8 cellular contexts compared by ENCODE assay signal in the genomic region with DNA sequence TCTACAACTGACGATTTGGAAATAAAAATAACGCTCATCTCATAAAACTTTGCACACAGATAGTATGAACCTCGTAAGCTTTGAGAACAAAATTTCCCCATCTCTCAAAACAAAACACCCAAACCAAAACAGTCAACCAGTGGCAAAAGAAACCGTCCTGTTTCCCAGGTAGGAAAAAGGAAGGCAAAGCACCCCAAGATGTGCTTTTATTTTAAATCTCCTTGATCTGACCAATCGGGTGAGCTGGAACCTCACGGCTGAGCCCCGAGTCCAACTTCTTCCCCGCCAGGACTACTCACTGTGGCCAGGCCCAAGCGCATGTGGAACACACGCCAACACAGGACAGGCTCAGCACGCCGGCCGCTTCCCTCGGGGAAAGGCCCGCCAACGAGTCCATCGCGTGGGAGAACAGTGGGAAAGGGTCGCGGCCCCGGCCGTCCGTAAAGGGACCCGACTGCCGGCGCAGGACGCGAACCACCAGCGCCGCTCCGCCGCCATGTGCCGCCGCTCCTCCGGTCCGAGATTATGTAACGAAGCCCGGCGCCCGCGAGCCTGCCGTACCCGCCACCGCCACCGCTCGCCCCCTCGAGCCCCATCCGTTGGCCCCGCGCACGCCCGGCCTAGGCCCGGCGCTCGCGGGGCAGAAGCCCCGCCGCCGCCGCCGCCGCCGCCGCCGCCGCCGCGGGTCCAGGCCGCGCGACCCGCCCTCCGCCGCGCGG. TPM values are rescaled to one million over a fixed set of nuclear protein-coding genes. Genes with fewer than 3 reads are reported as not detected.
A peak's percentile ranks its signal among the peaks of the same experiment; 100 is the strongest.
DNase-seq lines count a peak whose midpoint lies in the region; ATAC-seq and TF ChIP-seq lines count a peak whose summit lies in the region.

No MANE protein-coding gene starts in this region.

- H3K4me3 Mint-ChIP-seq in activated CD4-positive, alpha-beta T cell treated with anti-CD3 and anti-CD28 coated beads, Interleukin-2, amount 10 ng/mL, durations not matched to agents 7 days and 5 days, result peak overlapping the region; percentile 82

- POLR2A ChIA-PET in HCT116 (lab: Charles Lee), result no interaction called here
- POLR2A ChIA-PET in activated CD4-positive, alpha-beta T cell treated with anti-CD3 and anti-CD28 coated beads, Interleukin-2, amount 10 ng/mL, durations not matched to agents 7 days and 5 days (lab: Charles Lee), result no interaction called here

- no peak for TF ChIP-seq POLR2A in HCT116 (IDR thresholded peaks at IDR 0.05; ENCODE audit: borderline replicate concordance, extremely low read depth, insufficient read depth, insufficient read length)

- CTCF ChIA-PET in HCT116 (lab: Charles Lee), result no interaction called here
- CTCF ChIA-PET in activated CD4-positive, alpha-beta T cell treated with anti-CD3 and anti-CD28 coated beads, Interleukin-2, amount 10 ng/mL, durations not matched to agents 7 days and 5 days (lab: Charles Lee), result interaction anchor here (0.7 to 1.1 kb wide), 3 partner anchors 9 to 23 kb away, joined by 3 to 4 read pairs (median 3); no protein-coding TSS in a partner anchor

- no TSS peak for BruUV-seq in HCT116 (replicated peaks; lab: Mats Ljungman, UMichigan)

- H3K4me2 ChIP-seq in HCT116 (ENCODE audit: low read length) (peak overlapping the region; percentile 77), MM.1S (ENCODE audit: low read depth, low read length) (peak overlapping the region; percentile 75)

- peaks cover 7% of the 10 kb centered on the region; the same call in 1 of the 2 replicates for H4K20me1 ChIP-seq in HCT116 (ENCODE audit: insufficient read depth)
- H4K20me1 ChIP-seq in MM.1S (ENCODE audit: insufficient read depth, low read length), result no peaks in the 10 kb centered on the region; the same call in 1 of the 2 replicates

- peaks cover 39% of the 10 kb centered on the region for H3K36me3 Mint-ChIP-seq in activated CD4-positive, alpha-beta T cell treated with anti-CD3 and anti-CD28 coated beads, Interleukin-2, amount 10 ng/mL, durations not matched to agents 7 days and 5 days (ENCODE audit: low read depth)

- ATAC-seq in HCT116 (peak; percentile 15), lower lobe of right lung (peak; percentile 18 to 34)

- H3K9me2 ChIP-seq in HCT116 (ENCODE audit: insufficient read depth) (no peaks in the 10 kb centered on the region), MM.1S (replicated peaks; ENCODE audit: insufficient read depth, low read length) (no peaks in the 10 kb centered on the region)

- peak overlapping the region; percentile 83 for H3K9ac ChIP-seq in HCT116 (ENCODE audit: low read length)
- H3K9ac ChIP-seq in MM.1S (ENCODE audit: low read length), result peak overlapping the region; percentile 89

- H3K4me1 ChIP-seq in HCT116 (ENCODE audit: control insufficient read depth in 1 of 2, insufficient read depth in 2 of 2, low read length in 2 of 2) (peaks cover 8 to 12% of the 10 kb centered on the region in 2 experiments; a peak in 3 of 4 replicates), MM.1S (ENCODE audit: low read length) (no peaks in the 10 kb centered on the region), lower lobe of right lung (peaks cover 14% of the 10 kb centered on the region)

- peaks cover 12% of the 10 kb centered on the region for H3F3A ChIP-seq in MM.1S (ENCODE audit: insufficient read depth, low read length)

- H3K27me3 Mint-ChIP-seq in activated CD4-positive, alpha-beta T cell treated with anti-CD3 and anti-CD28 coated beads, Interleukin-2, amount 10 ng/mL, durations not matched to agents 7 days and 5 days, result no peaks in the 10 kb centered on the region

- no peak for TF ChIP-seq RAD21 in HCT116 (IDR thresholded peaks at IDR 0.05; ENCODE audit: low read depth)

- H3K4me3 ChIP-seq in HCT116 (replicated peaks in 1 of 2; ENCODE audit: low read depth in 1 of 2, low read length in 2 of 2), result peak overlapping the region; percentile 96 to 98
- peak overlapping the region; percentile 98 for H3K4me3 ChIP-seq in MM.1S (ENCODE audit: low read length)
- peak overlapping the region; percentile 65 to 97 (median 90) for H3K4me3 ChIP-seq in dorsolateral prefrontal cortex
- peak overlapping the region; percentile 95 for H3K4me3 ChIP-seq in lower lobe of right lung

- intact Hi-C loops in HCT116 (cut with micrococcal nuclease), result loop anchor here (2.0 kb wide), 1 partner anchor 400 kb away; a partner anchor contains a TSS
- intact Hi-C loops in dorsolateral prefrontal cortex (cut with DNase I), result loop anchor here (5.0 to 10.0 kb wide), 4 partner anchors 171 to 366 kb away; a partner anchor contains a TSS
- intact Hi-C loops in lower lobe of right lung (cut with DNase I), result no loop called here

- H3K27ac ChIP-seq in HCT116 (ENCODE audit: low read depth, low read length) (peak overlapping the region; percentile 95), MM.1S (ENCODE audit: low read length) (peak overlapping the region; percentile 91), dorsolateral prefrontal cortex (peak overlapping the region in 57 of 59 donors; percentile 27 to 99 (median 92)), lower lobe of right lung (peak overlapping the region; percentile 98)

- H3K9me3 ChIP-seq in HCT116 (ENCODE audit: control insufficient read depth in 1 of 2, insufficient read depth in 1 of 2, low read depth in 1 of 2, low read length in 2 of 2) (0 out of 4 replicates have a peak, but pooled peaks cover 0 to 5% of the 10 kb centered on the region in 2 experiments), MM.1S (replicated peaks; ENCODE audit: insufficient read depth, low read length) (no peaks in the 10 kb centered on the region), lower lobe of right lung (no peaks in the 10 kb centered on the region)

- RAD21 ChIA-PET in HCT116 (lab: Charles Lee; ENCODE audit: low non-redundant PET in 1 of 2, low total read pairs in 2 of 2, uncharacterized antibody in 2 of 2, unreplicated experiment in 2 of 2), result no interaction called here

- peak overlapping the region; percentile 86 for H3K27ac Mint-ChIP-seq in activated CD4-positive, alpha-beta T cell treated with anti-CD3 and anti-CD28 coated beads, Interleukin-2, amount 10 ng/mL, durations not matched to agents 7 days and 5 days

- H3K9me3 Mint-ChIP-seq in activated CD4-positive, alpha-beta T cell treated with anti-CD3 and anti-CD28 coated beads, Interleukin-2, amount 10 ng/mL, durations not matched to agents 7 days and 5 days, result peaks cover 5% of the 10 kb centered on the region

- H3K27me3 ChIP-seq in HCT116 (ENCODE audit: insufficient read depth, low read length) (no peaks in the 10 kb centered on the region), MM.1S (replicated peaks; ENCODE audit: insufficient read depth, low read length) (no peaks in the 10 kb centered on the region), dorsolateral prefrontal cortex (no peaks in the 10 kb centered on the region), lower lobe of right lung (ENCODE audit: low read depth) (no peaks in the 10 kb centered on the region)

- peak; percentile 8 to 40 for DNase-seq in NCI-H524 (lab: John Stamatoyannopoulos, UW)
- no peak for DNase-seq in NCI-H524 treated with DMSO at 0.1 percent for 48 hours (lab: John Stamatoyannopoulos, UW)
- no peak for DNase-seq in HCT116 (ENCODE audit: low read depth, low spot score)
- peak; percentile 68 for DNase-seq in MM.1S
- DNase-seq in activated CD4-positive, alpha-beta T cell treated with anti-CD3 and anti-CD28 coated beads, Interleukin-2, amount 10 ng/mL, durations not matched to agents 7 days and 5 days, result peak; percentile 45
- DNase-seq in dorsolateral prefrontal cortex, result peak in 9 of 10 donors; percentile 34 to 66 (median 53)
- DNase-seq in lower lobe of right lung, result peak; percentile 73
- peak; percentile 7 for DNase-seq in stimulated activated CD8-positive, alpha-beta memory T cell treated with anti-CD3 and anti-CD28 coated beads, Interleukin-15, amount 100 ng/mL, for 1 hour (ENCODE audit: low read depth)

- peaks cover 32% of the 10 kb centered on the region for H3K4me1 Mint-ChIP-seq in activated CD4-positive, alpha-beta T cell treated with anti-CD3 and anti-CD28 coated beads, Interleukin-2, amount 10 ng/mL, durations not matched to agents 7 days and 5 days

- H3K79me2 ChIP-seq in HCT116 (ENCODE audit: insufficient read depth, low read length), result peaks cover 52% of the 10 kb centered on the region
- peaks cover 52% of the 10 kb centered on the region for H3K79me2 ChIP-seq in MM.1S (ENCODE audit: low read length)

- TF ChIP-seq CTCF in HCT116 (IDR thresholded peaks at IDR 0.05 in 2 of 3, conservative IDR thresholded peaks at IDR 0.05 in 1 of 3; ENCODE audit: borderline replicate concordance in 1 of 3, insufficient read depth in 1 of 3, low read depth in 2 of 3, low read length in 2 of 3) (no peak), MM.1S (IDR thresholded peaks at IDR 0.05; ENCODE audit: low read length) (no peak), dorsolateral prefrontal cortex (IDR thresholded peaks at IDR 0.05 in 54 of 56, conservative IDR thresholded peaks at IDR 0.05 in 2 of 56; ENCODE audit: low read depth in 1 of 56, partially characterized antibody in 56 of 56) (peak in 1 of 56 donors; percentile 3), lower lobe of right lung (IDR thresholded peaks at IDR 0.05) (no peak)

- H3K36me3 ChIP-seq in HCT116 (ENCODE audit: control insufficient read depth in 1 of 2, insufficient read depth in 2 of 2, low read length in 2 of 2) (peaks cover 2 to 25% of the 10 kb centered on the region in 2 experiments; a peak in 3 of 4 replicates), MM.1S (replicated peaks; ENCODE audit: insufficient read depth, low read length) (no peaks in the 10 kb centered on the region; the same call in none of the 2 replicates), lower lobe of right lung (peaks cover 30% of the 10 kb centered on the region)

- H2AFZ ChIP-seq in HCT116 (ENCODE audit: low read depth, low read length, poor library complexity, severe bottlenecking) (no peak overlapping the region), MM.1S (ENCODE audit: low read length) (peak overlapping the region; percentile 69)

TF ChIP-seq in HCT116, 20 proteins besides CTCF, POLR2A, EP300 and RAD21:
- TF ChIP-seq, protein P1, sequence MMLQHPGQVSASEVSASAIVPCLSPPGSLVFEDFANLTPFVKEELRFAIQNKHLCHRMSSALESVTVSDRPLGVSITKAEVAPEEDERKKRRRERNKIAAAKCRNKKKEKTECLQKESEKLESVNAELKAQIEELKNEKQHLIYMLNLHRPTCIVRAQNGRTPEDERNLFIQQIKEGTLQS (IDR thresholded peaks at IDR 0.05), result no peak
- TF ChIP-seq ZFX (IDR thresholded peaks at IDR 0.05) (peak; percentile 90), ELF1 (IDR thresholded peaks at IDR 0.05; ENCODE audit: borderline replicate concordance, low read depth) (no peak), EGR1 (IDR thresholded peaks at IDR 0.05; ENCODE audit: low read depth) (no peak)
- TF ChIP-seq, protein P2, sequence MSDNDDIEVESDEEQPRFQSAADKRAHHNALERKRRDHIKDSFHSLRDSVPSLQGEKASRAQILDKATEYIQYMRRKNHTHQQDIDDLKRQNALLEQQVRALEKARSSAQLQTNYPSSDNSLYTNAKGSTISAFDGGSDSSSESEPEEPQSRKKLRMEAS (IDR thresholded peaks at IDR 0.05), result peak; percentile 63; the same call in 1 of the 2 replicates

RNA-seq across cellular contexts. Expression of a gene that starts 0.8 kb away (rescaled TPM):
- total RNA-seq in HCT116 (2021; ENCODE audit: unreplicated experiment), result 56.2 TPM
- 16.4 and 17.2 TPM in 2 replicates for polyA plus RNA-seq in HCT116 (2012)
- 10 to 100 TPM; 32.9 to 42.4 TPM for total RNA-seq in activated CD4-positive, alpha-beta T cell treated with anti-CD3 and anti-CD28 coated beads, Interleukin-2, amount 10 ng/mL, durations not matched to agents 7 days and 5 days
- total RNA-seq in dorsolateral prefrontal cortex, result 10 to 100 TPM; 28.7 to 55.3 (median 41.8) TPM
- 36.0 TPM for total RNA-seq in lower lobe of right lung

Comparison
In these comparisons a context has a peak if more than half of its experiments do, and no peak if none do; other contexts are left out.
1. DNase-seq: peak in NCI-H524 (2 of 2), MM.1S (single experiment), activated CD4-positive, alpha-beta T cell treated with anti-CD3 and anti-CD28 coated beads, Interleukin-2, amount 10 ng/mL, durations not matched to agents 7 days and 5 days (single experiment), dorsolateral prefrontal cortex (9 of 10), lower lobe of right lung (single experiment) and stimulated activated CD8-positive, alpha-beta memory T cell treated with anti-CD3 and anti-CD28 coated beads, Interleukin-15, amount 100 ng/mL, for 1 hour (single experiment); none in NCI-H524 treated with DMSO at 0.1 percent for 48 hours (single experiment) and HCT116 (single experiment).
2. Peak in every context shown above with its lines, with median percentiles within 50 percentile points of each other: H3K27ac ChIP-seq and H3K4me3 ChIP-seq.